8 cellular contexts compared by ENCODE assay signal in the genomic region with DNA sequence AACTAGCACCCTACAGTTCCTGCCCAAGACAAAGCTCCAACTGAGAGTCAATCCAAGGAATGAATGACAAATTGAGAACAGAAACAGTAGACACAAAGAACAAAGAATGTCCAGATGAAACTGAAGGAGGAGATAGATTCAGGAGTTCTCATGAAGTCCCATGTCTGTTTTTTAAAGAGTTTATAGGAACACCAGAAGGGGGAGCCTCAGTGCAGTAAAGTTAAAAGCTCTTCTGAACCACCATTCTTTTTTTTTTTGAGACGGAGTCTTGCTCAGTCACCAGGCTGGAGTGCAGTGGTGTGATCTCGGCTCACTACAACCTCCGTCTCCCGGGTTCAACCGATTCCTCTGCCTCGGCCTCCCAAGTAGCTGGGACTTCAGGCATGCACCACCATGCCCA.
DNase-seq lines count a peak whose midpoint lies in the region; ATAC-seq and TF ChIP-seq lines count a peak whose summit lies in the region.

No MANE protein-coding gene starts in this region.

- H3K4me3 ChIP-seq in GM12875 (ENCODE audit: low read depth, low read length) (no peak overlapping the region), fibroblast of mammary gland (ENCODE audit: control insufficient read depth, low read depth, low read length) (no peak overlapping the region)

- peak; percentile 39 for DNase-seq in ACHN
- peak; percentile 16 for DNase-seq in NOMO-1 treated with dmso at 0.1 percent for 144 hours (lab: John Stamatoyannopoulos, UW; ENCODE audit: unreplicated experiment)
- DNase-seq in fibroblast of mammary gland (ENCODE audit: low read depth) = peak; percentile 68
- no peak for DNase-seq in NCI-H345 (lab: John Stamatoyannopoulos, UW)
- no peak for DNase-seq in left cardiac atrium

- in situ Hi-C loops in ACHN (cut with HindIII; ENCODE audit: low pct_ligation_motif_present, low pct_unique_long_range_greater_than_20kb, low sequenced_read_pairs) = no loop called here

- intact Hi-C loops in left cardiac atrium (cut with DNase I) = no loop called here

- TF ChIP-seq CTCF in GM12875 (IDR thresholded peaks at IDR 0.05; ENCODE audit: borderline replicate concordance, insufficient read depth, low read depth, low read length) = peak; percentile 33; the same call in 1 of the 2 replicates
- TF ChIP-seq CTCF in fibroblast of mammary gland (conservative IDR thresholded peaks at IDR 0.05; ENCODE audit: control insufficient read depth, insufficient read depth, low read depth, low read length) = peak; percentile 59

- ATAC-seq in GM19351 (IDR thresholded peaks at IDR 0.05; ENCODE audit: unreplicated experiment) (no peak), HG03139 (IDR thresholded peaks at IDR 0.05; ENCODE audit: unreplicated experiment) (no peak), left cardiac atrium (no peak)

Comparison
In these comparisons a context has a peak if more than half of its experiments do, and no peak if none do; other contexts are left out.
1. DNase-seq: peak in ACHN (single experiment), NOMO-1 treated with dmso at 0.1 percent for 144 hours (single experiment) and fibroblast of mammary gland (single experiment); none in NCI-H345 (single experiment) and left cardiac atrium (single experiment).